Comparison of ENCODE assay signal across 8 cellular contexts in genomic region chr19:44112802-44113137, GRCh38. TPM values are rescaled to one million over a fixed set of nuclear protein-coding genes. Genes with fewer than 3 reads are reported as not detected.
DNase-seq lines count a peak whose midpoint lies in the region; ATAC-seq and TF ChIP-seq lines count a peak whose summit lies in the region.

No MANE protein-coding gene starts in this region.

- no peak for DNase-seq in heart left ventricle
- no peak for DNase-seq in cardiac septum (ENCODE audit: low spot score)
- DNase-seq in NCI-H187 (lab: John Stamatoyannopoulos, UW) = no peak
- no peak for DNase-seq in NCI-H524 (lab: John Stamatoyannopoulos, UW)
- DNase-seq in NAMALWA (ENCODE audit: low spot score) = no peak

- H3K9me3 ChIP-seq in heart left ventricle = peaks cover 0 to 42% (median 29%) of the 10 kb centered on the region in 12 donors
- peaks cover 10 to 13% of the 10 kb centered on the region in 2 donors for H3K9me3 ChIP-seq in stomach smooth muscle (ENCODE audit: control insufficient read depth in 2 of 2, low read length in 2 of 2)

- H3K4me1 ChIP-seq in heart left ventricle (peaks cover 0 to 24% (median 18%) of the 10 kb centered on the region in 12 donors), stomach smooth muscle (ENCODE audit: control insufficient read depth, insufficient read depth, low read length) (peaks cover 12% of the 10 kb centered on the region)

- peak overlapping the region; percentile 69 to 92 for H3K9ac ChIP-seq in stomach smooth muscle (ENCODE audit: low read length in 2 of 2)

- TF ChIP-seq CTCF in heart left ventricle (IDR thresholded peaks at IDR 0.05) = no peak
- no peak for TF ChIP-seq CTCF in VCaP (conservative IDR thresholded peaks at IDR 0.05)

- TF ChIP-seq POLR2A in heart left ventricle (IDR thresholded peaks at IDR 0.05) = no peak

- ATAC-seq in heart left ventricle = peak in 1 of 4 donors; percentile 2

- peak overlapping the region in 10 of 12 donors; percentile 22 to 83 (median 64) for H3K27ac ChIP-seq in heart left ventricle
- peak overlapping the region; percentile 70 for H3K27ac ChIP-seq in VCaP
- H3K27ac ChIP-seq in stomach smooth muscle (ENCODE audit: low read length) = no peak overlapping the region

- H3K27me3 ChIP-seq in heart left ventricle (no peaks in the 10 kb centered on the region), stomach smooth muscle (ENCODE audit: control insufficient read depth in 1 of 2, insufficient read depth in 2 of 2, low read length in 2 of 2) (no peaks in the 10 kb centered on the region)

- H3K4me3 ChIP-seq in heart left ventricle (peak overlapping the region; percentile 43 to 86 (median 72)), iPS-11a (ENCODE audit: low read depth, low read length) (peak overlapping the region; percentile 97), stomach smooth muscle (ENCODE audit: low read length in 2 of 2) (peak overlapping the region; percentile 65 to 89)

- 0% methylated on average over 10 to 11 of the region's 11 CpGs for WGBS in heart left ventricle, 4 donors

- intact Hi-C loops in heart left ventricle (cut with DNase I) (loop anchor here in 8 of 10 donors (1.0 to 10.0 kb wide), 15 partner anchors 18 to 193 kb away; partner anchors contain the start of genes ZNF226 (in 6 of the 8), ZNF224 (in 5 of the 8), ZNF227 (in 3 of the 8) and ZNF234 (in 2 of the 8)), cardiac septum (cut with DNase I) (loop anchor here (1.0 to 5.0 kb wide), 6 partner anchors 18 to 110 kb away; partner anchors contain the start of genes ZNF223, ZNF224, ZNF227 and ZNF230)

- H3K36me3 ChIP-seq in heart left ventricle (peaks cover 0 to 31% (median 21%) of the 10 kb centered on the region in 9 donors), stomach smooth muscle (ENCODE audit: control insufficient read depth in 2 of 2, insufficient read depth in 2 of 2, low read length in 2 of 2) (peaks cover 9 to 14% of the 10 kb centered on the region in 2 donors)

RNA-seq across cellular contexts. Expression of gene ZNF225, which starts 0.4 kb away (rescaled TPM):
- total RNA-seq in heart left ventricle (1 to 10 TPM; 1.3 to 6.2 (median 3.7) TPM), cardiac septum (3.3 TPM)
- 1 to 10 TPM; 1.4 to 2.1 TPM for polyA plus RNA-seq in heart left ventricle

RNA-seq across cellular contexts. Expression of gene ZNF224, which starts 18.6 kb away (rescaled TPM):
- total RNA-seq in heart left ventricle (10 to 100 TPM in 8 of 9 donors, 1 to 10 TPM in 1; 9.9 to 17.7 (median 13.0) TPM), cardiac septum (12.9 TPM)
- polyA plus RNA-seq in heart left ventricle = 10 to 100 TPM in 1 of 2 donors, 1 to 10 TPM in 1; 7.1 to 11.8 TPM

RNA-seq across cellular contexts. Expression of gene ZNF234, which starts 28.6 kb away (rescaled TPM):
- 10 to 100 TPM in 3 of 9 donors, 1 to 10 TPM in 6; 4.6 to 12.8 (median 9.4) TPM for total RNA-seq in heart left ventricle
- polyA plus RNA-seq in heart left ventricle = 1 to 10 TPM; 4.5 to 4.7 TPM
- total RNA-seq in cardiac septum = 9.6 TPM

RNA-seq across cellular contexts. Expression of gene ZNF284, which starts 40.8 kb away (rescaled TPM):
- 1 to 10 TPM; 1.2 to 2.7 (median 1.8) TPM for total RNA-seq in heart left ventricle
- polyA plus RNA-seq in heart left ventricle = 1 to 10 TPM; 1.1 TPM
- total RNA-seq in cardiac septum = 1.4 TPM

RNA-seq across cellular contexts. Expression of gene ZNF226, which starts 52.1 kb away (rescaled TPM):
- total RNA-seq in heart left ventricle = 10 to 100 TPM; 12.2 to 29.2 (median 21.1) TPM
- 10 to 100 TPM; 18.9 to 20.1 TPM for polyA plus RNA-seq in heart left ventricle
- 25.6 TPM for total RNA-seq in cardiac septum
